ENCODE assay signal across 8 cellular contexts in genomic region chr12:57745485-57745881, GRCh38. TPM values are rescaled to one million over a fixed set of nuclear protein-coding genes. Genes with fewer than 3 reads are reported as not detected.
A peak's percentile ranks its signal among the peaks of the same experiment; 100 is the strongest.
DNase-seq lines count a peak whose midpoint lies in the region; ATAC-seq, FAIRE-seq and TF ChIP-seq lines count a peak whose summit lies in the region.

No MANE protein-coding gene starts in this region.

- H3K4me3 ChIP-seq in GM06990 (replicated peaks; ENCODE audit: low read depth, low read length), result peak overlapping the region; percentile 96
- H3K4me3 ChIP-seq in SJSA1, result peak overlapping the region; percentile 50
- H3K4me3 ChIP-seq in esophagus (ENCODE audit: low read depth in 1 of 2, low read length in 2 of 2), result peak overlapping the region; percentile 71 to 95
- peak overlapping the region; percentile 62 to 69 (median 66) for H3K4me3 ChIP-seq in pancreas

- H3K4me1 ChIP-seq in SJSA1 (replicated peaks) (peaks cover 24% of the 10 kb centered on the region), esophagus (ENCODE audit: control insufficient read depth in 2 of 2, insufficient read depth in 2 of 2, low read length in 1 of 2) (peaks cover 0 to 9% of the 10 kb centered on the region in 2 donors), pancreas (peaks cover 0 to 8% (median 0%) of the 10 kb centered on the region in 3 donors)

- H3K27ac ChIP-seq in SJSA1 (peak overlapping the region; percentile 88), esophagus (ENCODE audit: low read depth in 2 of 2, low read length in 1 of 2) (peak overlapping the region; percentile 92 to 99), pancreas (peak overlapping the region; percentile 86 to 95 (median 91))

- DNase-seq in GM06990 (ENCODE audit: extremely low read depth, insufficient read length) (no peak), SJSA1 (ENCODE audit: low read depth in 1 of 2, low spot score in 2 of 2) (no peak), pancreas (peak in 1 of 6 donors; percentile 35), mucosa of gallbladder (ENCODE audit: low spot score) (no peak), glomerular visceral epithelial cell (ENCODE audit: extremely low spot score) (no peak), D721Med (ENCODE audit: insufficient read length, low spot score) (no peak)
- no peak for DNase-seq in stimulated activated CD4-positive, alpha-beta T cell treated with anti-CD3 and anti-CD28 coated beads, Interleukin-2, amount 100 ng/mL, for 48 hours

- no peak for FAIRE-seq in pancreas (lab: Jason Lieb, UNC)
- FAIRE-seq in D721Med (lab: Jason Lieb, UNC), result no peak

- peak; percentile 3 to 11 (median 4) for ATAC-seq in pancreas

- TF ChIP-seq CTCF in GM06990 (IDR thresholded peaks at IDR 0.05; ENCODE audit: insufficient read depth, low read length, poor library complexity, severe bottlenecking), result no peak
- no peak for TF ChIP-seq CTCF in pancreas (IDR thresholded peaks at IDR 0.05)
- TF ChIP-seq CTCF in D721Med (IDR thresholded peaks at IDR 0.05; ENCODE audit: insufficient read depth, missing control alignments), result no peak

- H3K27me3 ChIP-seq in GM06990 (replicated peaks; ENCODE audit: control insufficient read depth, insufficient read depth, low read length) (no peaks in the 10 kb centered on the region), SJSA1 (replicated peaks) (peaks cover 36% of the 10 kb centered on the region), esophagus (ENCODE audit: control insufficient read depth in 1 of 2, insufficient read depth in 2 of 2, low read length in 2 of 2) (no peaks in the 10 kb centered on the region), pancreas (no peaks in the 10 kb centered on the region)

- H3K36me3 ChIP-seq in GM06990 (ENCODE audit: control insufficient read depth, insufficient read depth, low read length) (peaks cover 7% of the 10 kb centered on the region), SJSA1 (peaks cover 54% of the 10 kb centered on the region), esophagus (ENCODE audit: control insufficient read depth in 2 of 2, insufficient read depth in 2 of 2, low read length in 1 of 2) (peaks cover 0 to 7% of the 10 kb centered on the region in 2 donors), pancreas (peaks cover 0 to 23% (median 14%) of the 10 kb centered on the region in 3 donors)

- H3K9me3 ChIP-seq in SJSA1 (replicated peaks) (no peaks in the 10 kb centered on the region), esophagus (ENCODE audit: control insufficient read depth in 2 of 2, insufficient read depth in 1 of 2, low read depth in 1 of 2, low read length in 1 of 2) (no peaks in the 10 kb centered on the region), pancreas (no peaks in the 10 kb centered on the region)

- 37 to 46% methylated on average over 8 of the region's 8 CpGs for WGBS in esophagus, 2 donors
- 33% methylated on average over 8 of the region's 8 CpGs for WGBS in pancreas, 2 donors

- intact Hi-C loops in pancreas (cut with DNase I), result no loop called here

RNA-seq across cellular contexts. Expression of gene TSPAN31, which starts 0.6 kb away (rescaled TPM):
- total RNA-seq in SJSA1 (2014; rRNA removed; shearing (Covaris generic)), result 429 and 571 TPM in 2 replicates
- polyA plus RNA-seq in esophagus (10 to 100 TPM; 16.3 to 19.8 TPM), pancreas (10 to 100 TPM; 13.0 to 29.8 TPM)
- total RNA-seq in pancreas (10 to 100 TPM; 12.2 to 17.9 (median 14.5) TPM), mucosa of gallbladder (44.8 TPM)

RNA-seq across cellular contexts. Expression of gene CDK4, which starts 6.6 kb away (rescaled TPM):
- 3,953 and 4,723 TPM in 2 replicates for total RNA-seq in SJSA1 (2014; rRNA removed; shearing (Covaris generic))
- polyA plus RNA-seq in esophagus, result 10 to 100 TPM; 22.1 to 52.6 TPM
- total RNA-seq in pancreas, result 10 to 100 TPM; 30.6 to 48.5 (median 40.3) TPM
- polyA plus RNA-seq in pancreas, result 10 to 100 TPM; 26.7 to 43.4 TPM
- 67.8 TPM for total RNA-seq in mucosa of gallbladder

RNA-seq across cellular contexts. Expression of gene AGAP2, which starts 6.9 kb away (rescaled TPM):
- 0.78 and 0.89 TPM in 2 replicates for total RNA-seq in SJSA1 (2014; rRNA removed; shearing (Covaris generic))
- polyA plus RNA-seq in esophagus (under 1 TPM; 0.61 to 0.94 TPM), pancreas (1 to 10 TPM in 1 of 2 donors, under 1 TPM in 1; 0.87 to 3.0 TPM)
- total RNA-seq in pancreas (1 to 10 TPM in 1 of 6 donors, under 1 TPM in 5; 0.24 to 1.2 (median 0.72) TPM), mucosa of gallbladder (2.6 TPM)

RNA-seq across cellular contexts. Expression of gene MARCHF9, which starts 9.4 kb away (rescaled TPM):
- 88.7 and 107 TPM in 2 replicates for total RNA-seq in SJSA1 (2014; rRNA removed; shearing (Covaris generic))
- polyA plus RNA-seq in esophagus (10 to 100 TPM in 1 of 2 donors, 1 to 10 TPM in 1; 8.0 to 10.9 TPM), pancreas (10 to 100 TPM; 17.2 to 32.5 TPM)
- total RNA-seq in pancreas (10 to 100 TPM in 1 of 6 donors, 1 to 10 TPM in 5; 6.7 to 11.3 (median 7.6) TPM), mucosa of gallbladder (24.6 TPM)

RNA-seq across cellular contexts. Expression of gene CYP27B1, which starts 21.4 kb away (rescaled TPM):
- total RNA-seq in SJSA1 (2014; rRNA removed; shearing (Covaris generic)), result 12.9 and 21.9 TPM in 2 replicates
- polyA plus RNA-seq in esophagus, result under 1 TPM; 0.64 to 0.96 TPM
- total RNA-seq in pancreas, result 1 to 10 TPM; 2.1 to 5.8 (median 3.8) TPM
- polyA plus RNA-seq in pancreas, result 1 to 10 TPM; 1.6 to 3.3 TPM
- total RNA-seq in mucosa of gallbladder, result 1.6 TPM

Comparison
In these comparisons a context has a peak if more than half of its experiments do, and no peak if none do; other contexts are left out.
1. RNA of gene CDK4, which starts 6.6 kb away (total RNA-seq): 3,953 to 4,723 TPM in SJSA1; 67.8 TPM in mucosa of gallbladder (single experiment) and 30.6 to 48.5 TPM in pancreas; every median in the first group is over 10 times any median in the second.
2. Peak in every context shown above with its lines, with median percentiles within 50 percentile points of each other: H3K4me3 ChIP-seq and H3K27ac ChIP-seq.